17 cellular contexts compared by ENCODE assay signal in the genomic region with DNA sequence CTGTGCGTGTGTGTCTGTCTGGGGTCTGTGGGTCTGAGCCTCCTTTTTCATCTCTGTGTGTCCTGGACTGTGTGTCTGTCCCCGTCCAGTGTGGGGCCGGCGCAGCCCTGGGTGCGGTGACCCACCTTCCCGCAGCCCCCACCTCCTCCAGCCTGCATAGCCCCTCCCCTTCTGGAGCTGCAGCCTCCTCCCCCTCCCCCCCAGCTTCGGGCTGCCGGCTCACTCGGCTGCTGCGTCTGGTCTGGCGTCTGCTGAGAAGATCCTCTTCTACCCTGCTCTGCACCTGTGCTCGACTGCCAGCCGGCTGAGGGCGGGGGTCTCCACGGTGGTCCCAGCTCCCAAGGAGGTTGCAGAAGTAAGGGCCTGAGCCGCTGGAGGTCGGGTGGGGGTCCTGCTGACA.
DNase-seq lines count a peak whose midpoint lies in the region; ATAC-seq lines count a peak whose summit lies in the region.
"Had no signal": no experiment of that assay in that cellular context is flagged by ENCODE, and none has a peak within 500 bp of the region (broad histone marks: within the 10 kb centered on the region; RNA-seq: fewer than 3 reads in every experiment).

No MANE protein-coding gene starts in this region.

- no peak overlapping the region for H3K27ac Mint-ChIP-seq in memory B cell

- peaks cover 2% of the 10 kb centered on the region for H3K9me3 Mint-ChIP-seq in memory B cell
- H3K9me3 Mint-ChIP-seq: central memory CD8-positive, alpha-beta T cell had no signal

- peaks cover under 1% of the 10 kb centered on the region for H3K27me3 Mint-ChIP-seq in memory B cell
- H3K27me3 Mint-ChIP-seq: central memory CD8-positive, alpha-beta T cell had no signal

- H3K27ac ChIP-seq in angular gyrus (ENCODE audit: low read depth, low read length) = peak overlapping the region; percentile 92
- H3K27ac ChIP-seq: 22Rv1, C4-2B had no signal

- H3K36me3 Mint-ChIP-seq in memory B cell = peaks cover 5% of the 10 kb centered on the region

- DNase-seq in DMS 273 (lab: John Stamatoyannopoulos, UW; ENCODE audit: unreplicated experiment) (peak; percentile 57), DMS 273 treated with DMSO at 0.1 percent for 48 hours (lab: John Stamatoyannopoulos, UW) (no peak), NCI-H2171 (lab: John Stamatoyannopoulos, UW) (peak; percentile 61), memory B cell (ENCODE audit: low spot score in 2 of 2) (no peak), pons (ENCODE audit: low spot score) (no peak)
- DNase-seq: activated T-cell treated with anti-CD3 and anti-CD28 coated beads, Interleukin-2, amount 50 U/mL, for 4 hours; HCEC 1CT; kidney glomerular epithelial cell; NCI-H1092; NCI-H510A had no signal

- peaks cover 32% of the 10 kb centered on the region for H3K4me1 Mint-ChIP-seq in memory B cell
- H3K4me1 Mint-ChIP-seq: central memory CD8-positive, alpha-beta T cell had no signal

- ATAC-seq in memory B cell (ENCODE audit: low read depth) = peak; percentile 17
- no peak for ATAC-seq in HG03460 (IDR thresholded peaks at IDR 0.05; ENCODE audit: unreplicated experiment)
- no peak for ATAC-seq in HG03521 (IDR thresholded peaks at IDR 0.05; ENCODE audit: unreplicated experiment)
- ATAC-seq: activated T-cell treated with anti-CD3 and anti-CD28 coated beads, Interleukin-2, amount 50 U/mL, for 4 hours; Right ventricle myocardium inferior had no signal

- no peak overlapping the region for H3K4me3 Mint-ChIP-seq in memory B cell
- H3K4me3 Mint-ChIP-seq: activated T-cell treated with anti-CD3 and anti-CD28 coated beads, Interleukin-2, amount 50 U/mL, for 4 hours; central memory CD8-positive, alpha-beta T cell had no signal

Comparison
In these comparisons a context has a peak if more than half of its experiments do, and no peak if none do; other contexts are left out.
1. DNase-seq: peak in DMS 273 (single experiment) and NCI-H2171 (single experiment); none in DMS 273 treated with DMSO at 0.1 percent for 48 hours (single experiment), memory B cell (0 of 2) and pons (single experiment).